In the genomic region with DNA sequence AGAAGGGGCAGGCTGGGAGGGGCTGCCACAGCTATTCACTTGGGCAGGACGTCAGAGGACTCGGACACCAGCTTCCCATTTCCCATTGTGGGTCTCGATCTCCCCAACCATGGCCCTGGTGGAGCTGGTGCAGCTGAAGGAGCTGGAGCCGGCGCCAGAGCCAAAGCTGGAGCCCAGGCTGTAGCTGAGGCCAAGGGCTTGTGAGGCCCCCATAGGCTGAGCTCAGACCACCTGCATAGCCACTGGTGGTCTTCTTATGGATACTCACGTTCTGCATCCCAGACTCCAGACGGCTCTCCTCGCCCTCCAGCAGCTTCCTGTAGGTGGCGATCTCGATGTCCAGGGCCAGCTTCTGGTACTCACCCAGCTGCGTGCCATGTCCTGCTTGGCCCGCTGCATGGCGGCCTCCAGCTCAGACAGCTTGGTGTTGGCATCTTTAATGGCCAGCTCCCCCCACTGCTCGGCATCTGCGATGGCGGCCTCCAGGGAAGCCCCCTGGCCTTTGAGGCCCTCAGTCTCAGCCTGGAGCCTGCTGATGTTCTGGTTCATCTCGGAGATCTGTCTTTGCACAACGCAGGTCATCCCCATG, we compare ENCODE assay signal across 22 cellular contexts. TPM values are rescaled to one million over a fixed set of nuclear protein-coding genes. Genes with fewer than 3 reads are reported as not detected.
A peak's percentile ranks its signal among the peaks of the same experiment; 100 is the strongest.
DNase-seq lines count a peak whose midpoint lies in the region; ATAC-seq, FAIRE-seq and TF ChIP-seq lines count a peak whose summit lies in the region.
"Had no signal": no experiment of that assay in that cellular context is flagged by ENCODE, and none has a peak within 500 bp of the region (broad histone marks: within the 10 kb centered on the region; RNA-seq: fewer than 3 reads in every experiment).

No MANE protein-coding gene starts in this region.

- no peaks in the 10 kb centered on the region for H3K4me1 ChIP-seq in kidney (ENCODE audit: control insufficient read depth in 1 of 2, insufficient read depth in 1 of 2, low read depth in 1 of 2, low read length in 2 of 2)
- H3K4me1 ChIP-seq: right lobe of liver had no signal

- H3K36me3 ChIP-seq in WERI-Rb-1: peaks cover 2% of the 10 kb centered on the region; the same call in 1 of the 2 replicates
- H3K36me3 ChIP-seq in kidney (ENCODE audit: control insufficient read depth in 1 of 2, insufficient read depth in 2 of 2, low read length in 2 of 2): no peaks in the 10 kb centered on the region
- H3K36me3 ChIP-seq: neutrophil, right lobe of liver had no signal

- H3K9me3 ChIP-seq in AG04450 (ENCODE audit: control insufficient read depth, insufficient read depth, low read length) (no peaks in the 10 kb centered on the region), WERI-Rb-1 (ENCODE audit: severe bottlenecking) (no peaks in the 10 kb centered on the region), kidney (ENCODE audit: control insufficient read depth in 1 of 2, low read length in 2 of 2) (peaks cover 0 to 4% of the 10 kb centered on the region in 2 donors)
- H3K9me3 ChIP-seq: neutrophil, right lobe of liver had no signal

- H3K9ac ChIP-seq in kidney (ENCODE audit: low read length in 2 of 2): no peak overlapping the region

- no peak for DNase-seq in AG04450 (ENCODE audit: low read depth, low spot score)
- DNase-seq in WERI-Rb-1: peak; percentile 34
- peak; percentile 63 for DNase-seq in kidney
- DNase-seq in NCI-H510A treated with DMSO at 0.1 percent for 48 hours (lab: John Stamatoyannopoulos, UW): no peak
- DNase-seq in substantia nigra (lab: John Stamatoyannopoulos, UW): no peak
- DNase-seq: activated CD4-positive, alpha-beta T cell treated with anti-CD3 and anti-CD28 coated beads, Interleukin-2, amount 50 U/mL, for 48 hours; activated T-cell treated with anti-CD3 and anti-CD28 coated beads, Interleukin-2, amount 50 U/mL, for 4 hours; CD4-positive, alpha-beta memory T cell; DMS79; foreskin fibroblast; NCI-H1930; Right ventricle myocardium superior; stimulated activated naive CD4-positive, alpha-beta T cell treated with Interleukin-2 at 50 U/mL for 16 hours; T-helper 1 cell; trophoblast cell had no signal

- TF ChIP-seq CTCF in AG04450 (IDR thresholded peaks at IDR 0.05; ENCODE audit: low read depth, low read length) (0 out of 2 replicates have a peak, but pooled peaks have one; percentile 6), GM12873 (IDR thresholded peaks at IDR 0.05; ENCODE audit: insufficient read depth, low read depth, low read length, missing control alignments) (peak; percentile 34), WERI-Rb-1 (IDR thresholded peaks at IDR 0.05; ENCODE audit: low read depth, low read length) (peak; percentile 46), kidney (IDR thresholded peaks at IDR 0.05; ENCODE audit: borderline replicate concordance, extremely low read depth, insufficient read depth) (no peak)

- H3K4me3 ChIP-seq in AG04450 (ENCODE audit: low read depth, low read length) (no peak overlapping the region), WERI-Rb-1 (ENCODE audit: low read depth, low read length) (no peak overlapping the region), kidney (ENCODE audit: low read length in 2 of 2) (no peak overlapping the region)
- H3K4me3 ChIP-seq: right lobe of liver had no signal

- H3K27ac ChIP-seq in AG04450 (ENCODE audit: low read depth, low read length): no peak overlapping the region
- H3K27ac ChIP-seq in WERI-Rb-1: no peak overlapping the region
- H3K27ac ChIP-seq in kidney (ENCODE audit: low read depth in 2 of 2, low read length in 2 of 2): no peak overlapping the region
- no peak overlapping the region for H3K27ac ChIP-seq in substantia nigra (ENCODE audit: low read depth, low read length, poor library complexity, severe bottlenecking)
- H3K27ac ChIP-seq: neutrophil, right lobe of liver had no signal

- CTCF ChIA-PET in AG04450 (lab: Charles Lee): interaction anchor here (0.9 kb wide), 1 partner anchor 12 kb away, joined by 3 read pairs; no protein-coding TSS in a partner anchor

- POLR2A ChIA-PET in AG04450 (lab: Yijun Ruan, JAX): no interaction called here

- no peak for FAIRE-seq in kidney (lab: Jason Lieb, UNC)

- intact Hi-C loops in kidney (cut with DNase I): no loop called here

- no peak for ATAC-seq in HG02973 (IDR thresholded peaks at IDR 0.05; ENCODE audit: unreplicated experiment)
- no peak for ATAC-seq in HG02610 (IDR thresholded peaks at IDR 0.05; ENCODE audit: unreplicated experiment)
- ATAC-seq: activated T-cell treated with anti-CD3 and anti-CD28 coated beads, Interleukin-2, amount 50 U/mL, for 4 hours; right lobe of liver had no signal

- peaks cover 36% of the 10 kb centered on the region for H3K27me3 ChIP-seq in AG04450 (ENCODE audit: control insufficient read depth, insufficient read depth, low read length)
- H3K27me3 ChIP-seq in WERI-Rb-1 (ENCODE audit: insufficient read depth, low read depth, severe bottlenecking): no peaks in the 10 kb centered on the region
- H3K27me3 ChIP-seq: right lobe of liver had no signal

RNA-seq across cellular contexts. Expression of a gene that starts 6.0 kb away (rescaled TPM):
- polyA plus RNA-seq in AG04450 (2011; rRNA removed) (0.04 and 0.05 TPM in 2 replicates), kidney (ENCODE audit: insufficient read depth, low read depth, low replicate concordance) (not detected)
- polyA minus RNA-seq in AG04450 (2011; rRNA and poly(A)+ RNA removed): 0.09 TPM in 1 of 2 replicates, not detected in the other
- not detected for total RNA-seq in kidney
- total RNA-seq: activated T-cell treated with anti-CD3 and anti-CD28 coated beads, Interleukin-2, amount 50 U/mL, for 4 hours; CD4-positive, alpha-beta memory T cell; MCF 10A; right lobe of liver; Right ventricle myocardium superior had no signal
- polyA plus RNA-seq: CD4-positive, alpha-beta memory T cell had no signal

RNA-seq across cellular contexts. Expression of a gene that starts 31.5 kb away (rescaled TPM):
- not detected in 2 replicates for polyA plus RNA-seq in AG04450 (2011; rRNA removed)
- polyA minus RNA-seq in AG04450 (2011; rRNA and poly(A)+ RNA removed): not detected in 2 replicates
- not detected for total RNA-seq in kidney
- not detected for polyA plus RNA-seq in kidney (ENCODE audit: insufficient read depth, low read depth, low replicate concordance)
- total RNA-seq: activated T-cell treated with anti-CD3 and anti-CD28 coated beads, Interleukin-2, amount 50 U/mL, for 4 hours; CD4-positive, alpha-beta memory T cell; MCF 10A; NCI-H460; right lobe of liver; Right ventricle myocardium superior had no signal
- polyA plus RNA-seq: CD4-positive, alpha-beta memory T cell had no signal

RNA-seq across cellular contexts. Expression of a gene that starts 39.8 kb away (rescaled TPM):
- polyA plus RNA-seq in AG04450 (2011; rRNA removed) (0.19 TPM in 1 of 2 replicates, not detected in the other), kidney (ENCODE audit: insufficient read depth, low read depth, low replicate concordance) (not detected)
- polyA minus RNA-seq in AG04450 (2011; rRNA and poly(A)+ RNA removed): not detected in 2 replicates
- total RNA-seq in kidney: not detected
- total RNA-seq: activated T-cell treated with anti-CD3 and anti-CD28 coated beads, Interleukin-2, amount 50 U/mL, for 4 hours; CD4-positive, alpha-beta memory T cell; MCF 10A; NCI-H460; right lobe of liver; Right ventricle myocardium superior had no signal
- polyA plus RNA-seq: CD4-positive, alpha-beta memory T cell had no signal

Comparison
In these comparisons a context has a peak if more than half of its experiments do, and no peak if none do; other contexts are left out.
1. DNase-seq: peak in WERI-Rb-1 (single experiment) and kidney (single experiment); none in AG04450 (single experiment), NCI-H510A treated with DMSO at 0.1 percent for 48 hours (single experiment) and substantia nigra (0 of 49).